ENCODE assay signal across 35 cellular contexts in genomic region chr16:59654455-59654854, GRCh38.
"Had no signal": no experiment of that assay in that cellular context is flagged by ENCODE, and none has a peak within 500 bp of the region (broad histone marks: within the 10 kb centered on the region; RNA-seq: fewer than 3 reads in every experiment).

No MANE protein-coding gene starts in this region.

- H3K4me2 ChIP-seq: KMS-11 had no signal

- DNase-seq: Karpas-422, Kasumi-1, MG63, MM.1S, MV-4-11, NCI-H1048, NCI-H1092, NCI-H1092 treated with DMSO at 0.1 percent for 48 hours, NCI-H1105, NCI-H1105 treated with DMSO at 0.1 percent for 48 hours, NCI-H1417, NCI-H1417 treated with DMSO at 0.1 percent for 48 hours, NCI-H1436, NCI-H1436 treated with DMSO at 0.1 percent for 48 hours, NCI-H146, NCI-H1694, NCI-H1694 treated with DMSO at 0.1 percent for 48 hours, NCI-H187, NCI-H187 treated with DMSO at 0.1 percent for 48 hours, NCI-H1930, NCI-H2029, NCI-H2029 treated with DMSO at 0.1 percent for 48 hours, NCI-H2081, NCI-H2081 treated with DMSO at 0.1 percent for 48 hours, NCI-H2107, NCI-H2171, NCI-H2171 treated with DMSO at 0.1 percent for 48 hours, NCI-H2227 treated with DMSO at 0.1 percent for 48 hours, NCI-H226, NCI-H345, NCI-H446, NCI-H446 treated with DMSO at 0.1 percent for 48 hours, NCI-H510A, NCI-H510A treated with DMSO at 0.1 percent for 48 hours had no signal

- H3K36me3 ChIP-seq: MG63 had no signal

- H3K4me3 ChIP-seq: MG63 had no signal

- H3K9ac ChIP-seq: KMS-11 had no signal

- H3K27me3 ChIP-seq: MG63 had no signal

- H3K27ac ChIP-seq: KMS-11 had no signal
